In genomic region chr10:103395754-103396066, GRCh38 we compare ENCODE assay signal across 8 cellular contexts. TPM values are rescaled to one million over a fixed set of nuclear protein-coding genes. Genes with fewer than 3 reads are reported as not detected.
DNase-seq lines count a peak whose midpoint lies in the region; ATAC-seq and TF ChIP-seq lines count a peak whose summit lies in the region.

No MANE protein-coding gene starts in this region.

- H3K4me3 Mint-ChIP-seq in activated naive CD8-positive, alpha-beta T cell = peak overlapping the region; percentile 99

- no peaks in the 10 kb centered on the region for H3K9me3 ChIP-seq in iPS-18a (ENCODE audit: control insufficient read depth, low read depth, low read length)

- intact Hi-C loops in posterior vena cava (cut with DNase I) = no loop called here

- H3K27me3 Mint-ChIP-seq in activated naive CD8-positive, alpha-beta T cell = no peaks in the 10 kb centered on the region

- peak overlapping the region; percentile 49 for H3K27ac ChIP-seq in iPS-18a (ENCODE audit: low read length)

- peak overlapping the region; percentile 91 for H3K9ac ChIP-seq in iPS-18a (ENCODE audit: low read length)

- peaks cover 11% of the 10 kb centered on the region for H3K36me3 Mint-ChIP-seq in activated naive CD8-positive, alpha-beta T cell

- H3K9me3 Mint-ChIP-seq in activated naive CD8-positive, alpha-beta T cell (ENCODE audit: low read depth) = no peaks in the 10 kb centered on the region

- peak overlapping the region; percentile 73 for H3K4me3 ChIP-seq in AG10803 (ENCODE audit: low read length)
- H3K4me3 ChIP-seq in iPS-18a (ENCODE audit: low read length) = peak overlapping the region; percentile 98

- peaks cover 46% of the 10 kb centered on the region for H3K36me3 ChIP-seq in iPS-18a (ENCODE audit: control insufficient read depth, low read depth, low read length)

- DNase-seq in AG10803 (ENCODE audit: low read depth) (peak; percentile 16), HCEC 1CT (peak; percentile 5), posterior vena cava (ENCODE audit: low spot score) (no peak), T-helper 9 cell (no peak)
- DNase-seq in stimulated activated CD8-positive, alpha-beta memory T cell treated with anti-CD3 and anti-CD28 coated beads, Interleukin-4, amount 100 ng/mL, for 48 hours = peak; percentile 28

- H3K27me3 ChIP-seq in iPS-18a (ENCODE audit: control insufficient read depth, insufficient read depth, low read length) = no peaks in the 10 kb centered on the region

- H3K4me1 Mint-ChIP-seq in activated naive CD8-positive, alpha-beta T cell (ENCODE audit: low read depth) = peaks cover 56% of the 10 kb centered on the region

- H3K4me1 ChIP-seq in iPS-18a (ENCODE audit: control insufficient read depth, low read depth, low read length) = peaks cover 15% of the 10 kb centered on the region

- TF ChIP-seq CTCF in AG10803 (conservative IDR thresholded peaks at IDR 0.05; ENCODE audit: low read length) = no peak

- ATAC-seq in GM19452 (IDR thresholded peaks at IDR 0.05; ENCODE audit: unreplicated experiment) = no peak

- peak overlapping the region; percentile 95 for H3K27ac Mint-ChIP-seq in activated naive CD8-positive, alpha-beta T cell

RNA-seq across cellular contexts. Expression of gene ATP5MK, which starts 0.6 kb away (rescaled TPM):
- total RNA-seq in posterior vena cava = 100 to 1,000 TPM; 350 to 362 TPM

RNA-seq across cellular contexts. Expression of gene PDCD11, which starts 0.7 kb away (rescaled TPM):
- total RNA-seq in posterior vena cava = 10 to 100 TPM; 18.2 to 22.1 TPM

RNA-seq across cellular contexts. Expression of gene TAF5, which starts 27.9 kb away (rescaled TPM):
- 1 to 10 TPM; 2.1 to 2.4 TPM for total RNA-seq in posterior vena cava

RNA-seq across cellular contexts. Expression of gene PCGF6, which starts 44.8 kb away (rescaled TPM):
- total RNA-seq in posterior vena cava = 10 to 100 TPM; 10.6 to 11.6 TPM

RNA-seq across cellular contexts. Expression of gene CALHM2, which starts 56.5 kb away (rescaled TPM):
- 10 to 100 TPM; 49.8 to 59.4 TPM for total RNA-seq in posterior vena cava

Comparison
In these comparisons a context has a peak if more than half of its experiments do, and no peak if none do; other contexts are left out.
1. DNase-seq: peak in AG10803 (single experiment), HCEC 1CT (single experiment) and stimulated activated CD8-positive, alpha-beta memory T cell treated with anti-CD3 and anti-CD28 coated beads, Interleukin-4, amount 100 ng/mL, for 48 hours (single experiment); none in posterior vena cava (single experiment) and T-helper 9 cell (single experiment).